10 cellular contexts compared by ENCODE assay signal in the genomic region with DNA sequence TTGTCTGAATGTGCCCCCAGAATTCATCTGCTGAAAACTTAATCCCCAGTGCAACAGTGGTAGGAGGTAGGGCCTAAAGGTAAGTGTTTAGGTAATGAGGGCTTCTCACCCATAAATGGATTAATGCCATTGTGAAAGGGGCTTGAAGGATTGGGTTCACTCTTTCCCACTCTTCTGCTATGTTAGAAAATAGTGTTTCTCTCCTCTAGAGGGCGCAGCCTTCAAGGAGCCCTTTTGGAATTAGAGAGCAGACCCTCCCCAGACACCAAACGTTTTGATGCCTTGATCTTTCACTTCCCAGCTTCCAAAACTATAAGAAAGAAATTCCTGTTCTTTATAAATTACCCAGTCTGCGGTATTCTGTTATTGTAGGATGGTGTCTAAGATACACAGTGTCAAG.
DNase-seq lines count a peak whose midpoint lies in the region; ATAC-seq and TF ChIP-seq lines count a peak whose summit lies in the region.
"Had no signal": no experiment of that assay in that cellular context is flagged by ENCODE, and none has a peak within 500 bp of the region (broad histone marks: within the 10 kb centered on the region; RNA-seq: fewer than 3 reads in every experiment).

No MANE protein-coding gene starts in this region.

- TF ChIP-seq CTCF in Loucy (conservative IDR thresholded peaks at IDR 0.05; ENCODE audit: low read length) (peak; percentile 64), astrocyte of the spinal cord (IDR thresholded peaks at IDR 0.05; ENCODE audit: low read depth, low read length) (peak; percentile 11), neural progenitor cell (IDR thresholded peaks at IDR 0.05) (peak; percentile 61)

- no peak overlapping the region for H2BK15ac ChIP-seq in neuronal stem cell (ENCODE audit: low read length)

- no peak overlapping the region for H2AFZ ChIP-seq in Loucy (ENCODE audit: low read length)
- no peak overlapping the region for H2AFZ ChIP-seq in neural progenitor cell (replicated peaks)
- H2AFZ ChIP-seq in neuronal stem cell (ENCODE audit: low read length) = no peak overlapping the region

- no peak overlapping the region for H3K4ac ChIP-seq in neuronal stem cell (ENCODE audit: low read length)

- H3K79me2 ChIP-seq in Loucy (ENCODE audit: insufficient read depth, low read length) (no peaks in the 10 kb centered on the region), neural progenitor cell (ENCODE audit: low read depth) (no peaks in the 10 kb centered on the region)

- no peak overlapping the region for H2AK5ac ChIP-seq in neuronal stem cell (ENCODE audit: low read depth, low read length)

- no peak overlapping the region for H3K18ac ChIP-seq in neuronal stem cell (ENCODE audit: low read length)

- H3K9me2 ChIP-seq in Loucy (replicated peaks; ENCODE audit: low read depth, low read length) = no peaks in the 10 kb centered on the region

- H2BK12ac ChIP-seq in neuronal stem cell (ENCODE audit: low read length) = no peak overlapping the region

- H3K4me3 ChIP-seq in Loucy (ENCODE audit: low read length, poor library complexity, severe bottlenecking) = no peak overlapping the region
- H3K4me3 ChIP-seq in astrocyte of the spinal cord (ENCODE audit: low read depth, low read length) = no peak overlapping the region
- H3K4me3 ChIP-seq in neural progenitor cell = no peak overlapping the region
- no peak overlapping the region for H3K4me3 ChIP-seq in neuronal stem cell (ENCODE audit: low read length in 2 of 2)

- peak; percentile 3 for DNase-seq in SHP77 treated with DMSO at 0.1 percent for 48 hours (lab: John Stamatoyannopoulos, UW)
- no peak for DNase-seq in SHP77 (lab: John Stamatoyannopoulos, UW)
- no peak for DNase-seq in astrocyte of the spinal cord (ENCODE audit: low read depth, low spot score)
- peak; percentile 67 for DNase-seq in neural progenitor cell (ENCODE audit: low spot score)
- DNase-seq in neuronal stem cell (ENCODE audit: low spot score) = no peak
- DNase-seq: activated CD4-positive, CD25-positive, alpha-beta regulatory T cell; activated naive CD4-positive, alpha-beta T cell treated with Interleukin-2 at 50 U/mL for 16 hours had no signal

- H3K36me3 Mint-ChIP-seq in neural progenitor cell = no peaks in the 10 kb centered on the region

- in situ Hi-C loops in astrocyte of the spinal cord (cut with HindIII; ENCODE audit: low sequenced_read_pairs) = no loop called here

- peaks cover 8% of the 10 kb centered on the region for H3K4me1 ChIP-seq in Loucy (ENCODE audit: insufficient read depth, low read length, poor library complexity, severe bottlenecking)
- no peaks in the 10 kb centered on the region for H3K4me1 ChIP-seq in neural progenitor cell
- H3K4me1 ChIP-seq in neuronal stem cell (ENCODE audit: control insufficient read depth in 2 of 2, insufficient read depth in 1 of 2, low read depth in 1 of 2, low read length in 2 of 2) = peaks cover 0 to 3% of the 10 kb centered on the region in 2 donors

- ATAC-seq in HG03095 (IDR thresholded peaks at IDR 0.05; ENCODE audit: unreplicated experiment) (no peak), HG02884 (IDR thresholded peaks at IDR 0.05; ENCODE audit: unreplicated experiment) (no peak)

- no peak overlapping the region for H3K9ac ChIP-seq in Loucy (ENCODE audit: low read depth, low read length, poor library complexity, severe bottlenecking)
- no peak overlapping the region for H3K9ac ChIP-seq in neural progenitor cell
- H3K9ac ChIP-seq in neuronal stem cell (ENCODE audit: low read depth, low read length, poor library complexity) = no peak overlapping the region

- no peak overlapping the region for H3K23ac ChIP-seq in neuronal stem cell (ENCODE audit: low read depth, low read length, poor library complexity)

- H4K91ac ChIP-seq in neuronal stem cell (ENCODE audit: low read depth, low read length, poor library complexity) = no peak overlapping the region

- H3K4me3 Mint-ChIP-seq in neural progenitor cell = no peak overlapping the region

- no peaks in the 10 kb centered on the region for H3K9me3 Mint-ChIP-seq in neural progenitor cell

- no peak overlapping the region for H3K27ac Mint-ChIP-seq in neural progenitor cell

- H3K9me3 ChIP-seq in Loucy (ENCODE audit: insufficient read depth, low read depth, low read length) (no peaks in the 10 kb centered on the region), neural progenitor cell (ENCODE audit: low read depth) (no peaks in the 10 kb centered on the region), neuronal stem cell (replicated peaks in 1 of 2; ENCODE audit: control insufficient read depth in 2 of 2, insufficient read depth in 1 of 2, low read depth in 1 of 2, low read length in 2 of 2) (no peaks in the 10 kb centered on the region)

- H4K20me1 ChIP-seq in Loucy (ENCODE audit: insufficient read depth, low read length, poor library complexity, severe bottlenecking) = no peaks in the 10 kb centered on the region
- no peaks in the 10 kb centered on the region for H4K20me1 ChIP-seq in neural progenitor cell (ENCODE audit: low read depth)

- H3K4me2 ChIP-seq in Loucy (ENCODE audit: low read depth, low read length, poor library complexity, severe bottlenecking) = no peak overlapping the region
- H3K4me2 ChIP-seq in neural progenitor cell = no peak overlapping the region
- no peak overlapping the region for H3K4me2 ChIP-seq in neuronal stem cell (ENCODE audit: insufficient read depth, low read length, poor library complexity, severe bottlenecking)

- no peak overlapping the region for H2BK5ac ChIP-seq in neuronal stem cell (ENCODE audit: low read length)

- no peaks in the 10 kb centered on the region for H3K79me1 ChIP-seq in neuronal stem cell (ENCODE audit: low read depth, low read length)

- no peak overlapping the region for H4K8ac ChIP-seq in neuronal stem cell (ENCODE audit: low read depth, low read length)

- H2BK120ac ChIP-seq in neuronal stem cell (ENCODE audit: low read depth, low read length) = no peak overlapping the region

- no peak overlapping the region for H3K14ac ChIP-seq in neuronal stem cell (ENCODE audit: low read length)

- H3F3A ChIP-seq in Loucy (ENCODE audit: low read depth) (no peaks in the 10 kb centered on the region), neural progenitor cell (ENCODE audit: low read depth) (no peaks in the 10 kb centered on the region)

- H3K27ac ChIP-seq in neural progenitor cell (no peak overlapping the region), neuronal stem cell (replicated peaks; ENCODE audit: low read length) (no peak overlapping the region)

- WGBS in neuronal stem cell (ENCODE audit: extremely low coverage in 2 of 2, insufficient read length in 2 of 2, insufficient replicate concordance in 1 of 2), 2 donors = no CpG with 5 or more reads among the region's 3 CpGs

- H3K36me3 ChIP-seq in Loucy (ENCODE audit: insufficient read depth, low read length) (no peaks in the 10 kb centered on the region), neural progenitor cell (no peaks in the 10 kb centered on the region), neuronal stem cell (replicated peaks in 1 of 2; ENCODE audit: control insufficient read depth in 2 of 2, insufficient read depth in 2 of 2, low read length in 2 of 2) (no peaks in the 10 kb centered on the region)

- no peaks in the 10 kb centered on the region for H3K27me3 ChIP-seq in Loucy (ENCODE audit: insufficient read depth, low read length, poor library complexity, severe bottlenecking)
- no peaks in the 10 kb centered on the region for H3K27me3 ChIP-seq in neural progenitor cell
- no peaks in the 10 kb centered on the region for H3K27me3 ChIP-seq in neuronal stem cell (ENCODE audit: control insufficient read depth in 3 of 3, insufficient read depth in 3 of 3, low read depth in 1 of 3, low read length in 3 of 3)

- peaks cover 7% of the 10 kb centered on the region for H3K4me1 Mint-ChIP-seq in neural progenitor cell

- no peaks in the 10 kb centered on the region for H3K27me3 Mint-ChIP-seq in neural progenitor cell (ENCODE audit: insufficient read depth, low read depth)

Comparison
In these comparisons a context has a peak if more than half of its experiments do, and no peak if none do; other contexts are left out.
1. DNase-seq: peak in SHP77 treated with DMSO at 0.1 percent for 48 hours (single experiment) and neural progenitor cell (single experiment); none in SHP77 (0 of 2), astrocyte of the spinal cord (single experiment) and neuronal stem cell (single experiment).
2. CTCF ChIP-seq: peak in every context shown above with its lines; median percentile 64 in Loucy; 61 in neural progenitor cell; 11 in astrocyte of the spinal cord.